23 cellular contexts compared by ENCODE assay signal in genomic region chr16:5381481-5381880, GRCh38.
"Had no signal": no experiment of that assay in that cellular context is flagged by ENCODE, and none has a peak within 500 bp of the region (broad histone marks: within the 10 kb centered on the region; RNA-seq: fewer than 3 reads in every experiment).

No MANE protein-coding gene starts in this region.

- H3K27ac ChIP-seq: left lung, lower lobe of right lung, ovary, right atrium auricular region, right lobe of liver, tibial nerve, uterus had no signal

- H3K4me3 ChIP-seq: left lung, lower lobe of right lung, ovary, right atrium auricular region, right lobe of liver, smooth muscle cell, tibial nerve, uterus had no signal

- DNase-seq: hypothalamus; immature natural killer cell; kidney; left colon; left lung; lower lobe of right lung; mammary epithelial cell; mesenchymal stem cell; naive thymus-derived CD8-positive, alpha-beta T cell; nucleus accumbens; ovary; right lobe of liver; stimulated activated CD4-positive, alpha-beta T cell treated with anti-CD3 and anti-CD28 coated beads, Interleukin-1b, Interleukin-23, amount 100 ng/mL, for 48 hours; stimulated activated CD4-positive, alpha-beta T cell treated with anti-CD3 and anti-CD28 coated beads, Interleukin-2, amount 100 ng/mL, for 48 hours; stimulated activated CD4-positive, alpha-beta T cell treated with anti-CD3 and anti-CD28 coated beads, Interleukin-4, amount 100 ng/mL, for 4 hours; stimulated activated CD8-positive, alpha-beta memory T cell treated with anti-CD3 and anti-CD28 coated beads, Interleukin-4, amount 100 ng/mL, for 48 hours; stimulated activated naive CD4-positive, alpha-beta T cell treated with Interleukin-2 at 50 U/mL for 16 hours; stimulated activated naive CD8-positive, alpha-beta T cell treated with anti-CD3 and anti-CD28 coated beads, Interleukin-15, amount 100 ng/mL, for 72 hours; substantia nigra; uterus had no signal

- H3K27me3 ChIP-seq: left lung, ovary, right atrium auricular region, right lobe of liver, tibial nerve, uterus had no signal

- H3K36me3 ChIP-seq: left lung, lower lobe of right lung, ovary, right atrium auricular region, right lobe of liver, tibial nerve, uterus had no signal

- H3K9me3 ChIP-seq: left lung, lower lobe of right lung, ovary, right atrium auricular region, right lobe of liver, uterus had no signal
